3 cellular contexts compared by ENCODE assay signal in the genomic region with DNA sequence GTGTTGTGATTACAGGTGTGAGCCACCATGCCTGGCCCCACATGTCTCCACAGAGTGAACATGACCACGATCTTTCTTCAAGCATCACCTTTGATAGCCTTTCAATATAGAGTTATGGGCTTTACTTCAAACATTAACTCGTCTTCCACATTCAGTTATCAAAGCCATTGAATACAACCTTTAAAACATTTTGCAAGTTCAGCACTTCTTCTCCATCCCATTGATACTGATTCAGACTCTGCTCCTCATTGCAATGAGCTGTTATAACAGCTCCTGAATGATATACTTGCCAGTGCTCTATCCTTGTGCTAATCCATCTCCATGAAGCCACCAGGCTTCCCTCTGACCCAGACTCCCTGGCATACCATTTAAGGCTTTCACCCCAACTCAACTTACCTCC.
A peak's percentile ranks its signal among the peaks of the same experiment; 100 is the strongest.
TF ChIP-seq lines count a peak whose summit lies in the region.

No MANE protein-coding gene starts in this region.

TF ChIP-seq in HepG2, 621 proteins besides CTCF, POLR2A, EP300 and RAD21:
- TF ChIP-seq, protein P1, sequence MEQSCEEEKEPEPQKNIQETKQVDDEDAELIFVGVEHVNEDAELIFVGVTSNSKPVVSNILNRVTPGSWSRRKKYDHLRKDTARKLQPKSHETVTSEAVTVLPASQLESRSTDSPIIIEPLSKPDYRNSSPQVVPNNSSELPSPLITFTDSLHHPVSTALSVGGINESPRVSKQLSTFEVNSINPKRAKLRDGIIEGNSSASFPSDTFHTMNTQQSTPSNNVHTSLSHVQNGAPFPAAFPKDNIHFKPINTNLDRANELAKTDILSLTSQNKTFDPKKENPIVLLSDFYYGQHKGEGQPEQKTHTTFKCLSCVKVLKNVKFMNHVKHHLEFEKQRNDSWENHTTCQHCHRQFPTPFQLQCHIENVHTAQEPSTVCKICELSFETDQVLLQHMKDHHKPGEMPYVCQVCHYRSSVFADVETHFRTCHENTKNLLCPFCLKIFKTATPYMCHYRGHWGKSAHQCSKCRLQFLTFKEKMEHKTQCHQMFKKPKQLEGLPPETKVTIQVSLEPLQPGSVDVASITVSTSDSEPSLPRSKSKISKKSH (CRISPR knock-in tag; IDR thresholded peaks at IDR 0.05; ENCODE audit: borderline replicate concordance), result no peak
- TF ChIP-seq ZBTB7B (CRISPR knock-in tag; IDR thresholded peaks at IDR 0.05) (no peak), MAFF (IDR thresholded peaks at IDR 0.05; ENCODE audit: low read depth, low read length) (peak; percentile 89), MAFK (conservative IDR thresholded peaks at IDR 0.05 in 1 of 2, IDR thresholded peaks at IDR 0.05 in 1 of 2; ENCODE audit: low read length in 2 of 2) (peak; percentile 87 to 93), ZNF17 (CRISPR knock-in tag; IDR thresholded peaks at IDR 0.05) (no peak)
- TF ChIP-seq, protein P2, sequence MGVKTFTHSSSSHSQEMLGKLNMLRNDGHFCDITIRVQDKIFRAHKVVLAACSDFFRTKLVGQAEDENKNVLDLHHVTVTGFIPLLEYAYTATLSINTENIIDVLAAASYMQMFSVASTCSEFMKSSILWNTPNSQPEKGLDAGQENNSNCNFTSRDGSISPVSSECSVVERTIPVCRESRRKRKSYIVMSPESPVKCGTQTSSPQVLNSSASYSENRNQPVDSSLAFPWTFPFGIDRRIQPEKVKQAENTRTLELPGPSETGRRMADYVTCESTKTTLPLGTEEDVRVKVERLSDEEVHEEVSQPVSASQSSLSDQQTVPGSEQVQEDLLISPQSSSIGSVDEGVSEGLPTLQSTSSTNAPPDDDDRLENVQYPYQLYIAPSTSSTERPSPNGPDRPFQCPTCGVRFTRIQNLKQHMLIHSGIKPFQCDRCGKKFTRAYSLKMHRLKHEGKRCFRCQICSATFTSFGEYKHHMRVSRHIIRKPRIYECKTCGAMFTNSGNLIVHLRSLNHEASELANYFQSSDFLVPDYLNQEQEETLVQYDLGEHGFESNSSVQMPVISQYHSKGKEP (CRISPR knock-in tag; IDR thresholded peaks at IDR 0.05), result no peak

TF ChIP-seq in IMR-90, 13 proteins besides CTCF, POLR2A, EP300 and RAD21:
- TF ChIP-seq MAZ (IDR thresholded peaks at IDR 0.05; ENCODE audit: borderline replicate concordance, low read depth, low read length) (no peak), MAFK (IDR thresholded peaks at IDR 0.05; ENCODE audit: low read depth, low read length) (peak; percentile 86), BHLHE40 (IDR thresholded peaks at IDR 0.05; ENCODE audit: low read depth, low read length) (no peak), RFX5 (IDR thresholded peaks at IDR 0.05; ENCODE audit: low read depth, low read length) (no peak)

TF ChIP-seq in K562, 482 proteins besides CTCF, POLR2A, EP300 and RAD21:
- TF ChIP-seq SMAD3 (CRISPR knock-in tag; conservative IDR thresholded peaks at IDR 0.05) (no peak), MAFF (IDR thresholded peaks at IDR 0.05; ENCODE audit: low read length) (peak; percentile 50; the same call in 1 of the 2 replicates), C11orf30 (IDR thresholded peaks at IDR 0.05; ENCODE audit: low read depth) (peak; percentile 71), ZNF316 (IDR thresholded peaks at IDR 0.05) (peak; percentile 87), MAFK (IDR thresholded peaks at IDR 0.05; ENCODE audit: low read length) (peak; percentile 57; the same call in 1 of the 2 replicates), MAFG (tag; conservative IDR thresholded peaks at IDR 0.05) (peak; percentile 69)
